8 cellular contexts compared by ENCODE assay signal in genomic region chr5:141560725-141561483, GRCh38. TPM values are rescaled to one million over a fixed set of nuclear protein-coding genes. Genes with fewer than 3 reads are reported as not detected.
A peak's percentile ranks its signal among the peaks of the same experiment; 100 is the strongest.
DNase-seq lines count a peak whose midpoint lies in the region; ATAC-seq, FAIRE-seq and TF ChIP-seq lines count a peak whose summit lies in the region.

No MANE protein-coding gene starts in this region.

- intact Hi-C loops in endothelial cell of umbilical vein (cut with micrococcal nuclease) (loop anchor here (1.0 to 5.0 kb wide), 8 partner anchors 37 to 849 kb away; partner anchors contain the start of genes PCDHGA6, PCDHGB1, PCDHGB3 and PCDHGB7), thyroid gland (cut with DNase I) (no loop called here)

- no peaks in the 10 kb centered on the region for H4K20me1 ChIP-seq in endothelial cell of umbilical vein (replicated peaks; ENCODE audit: control insufficient read depth, extremely low read depth, insufficient read depth, low read length)

- WGBS in lung, 2 donors: 37 to 41% methylated on average over 9 of the region's 9 CpGs
- 13 to 14% methylated on average over 9 of the region's 9 CpGs for WGBS in thyroid gland, 2 donors

- peak overlapping the region; percentile 91 for H3K27ac ChIP-seq in endothelial cell of umbilical vein (ENCODE audit: insufficient read depth, low read depth, low read length)
- H3K27ac ChIP-seq in lung (ENCODE audit: low read depth in 1 of 2, low read length in 1 of 2): peak overlapping the region; percentile 82 to 92
- peak overlapping the region; percentile 92 to 97 (median 96) for H3K27ac ChIP-seq in thyroid gland

- DNase-seq in AG20443 (ENCODE audit: low spot score) (peak; percentile 84), HT1080 (ENCODE audit: low read depth) (peak; percentile 93), RKO (ENCODE audit: low spot score) (peak; percentile 42), endothelial cell of umbilical vein (ENCODE audit: low read depth, low spot score) (peak; percentile 99), lung (ENCODE audit: low spot score) (peak; percentile 83), thyroid gland (peak; percentile 84 to 87)

- no TSS peak for BruUV-seq in endothelial cell of umbilical vein (replicated peaks; lab: Mats Ljungman, UMichigan)

- H3K27me3 ChIP-seq in endothelial cell of umbilical vein (ENCODE audit: control insufficient read depth in 2 of 2, insufficient read depth in 2 of 2, low read length in 2 of 2) (no peaks in the 10 kb centered on the region), lung (ENCODE audit: control insufficient read depth, insufficient read depth) (no peaks in the 10 kb centered on the region), thyroid gland (no peaks in the 10 kb centered on the region)

- dilution Hi-C loops in endothelial cell of umbilical vein (cut with MboI; ENCODE audit: extremely low pct_ligation_motif_present, low sequenced_read_pairs): no loop called here

- H2AFZ ChIP-seq in endothelial cell of umbilical vein (ENCODE audit: low read depth, low read length): peak overlapping the region; percentile 53

- POLR2A ChIA-PET in endothelial cell of umbilical vein (lab: Charles Lee): interaction anchor here (0.6 kb wide), 2 partner anchors 54 to 466 kb away, joined by 3 to 7 read pairs; no protein-coding TSS in a partner anchor

- H3K4me2 ChIP-seq in endothelial cell of umbilical vein (ENCODE audit: insufficient read depth, low read length): peak overlapping the region; percentile 86

- ATAC-seq in lung (ENCODE audit: insufficient read depth, low FRiP score): peak; percentile 73
- ATAC-seq in GM19397 (IDR thresholded peaks at IDR 0.05; ENCODE audit: unreplicated experiment): no peak
- no peak for ATAC-seq in GM21515 (IDR thresholded peaks at IDR 0.05; ENCODE audit: unreplicated experiment)

- peaks cover 0 to 2% of the 10 kb centered on the region in 2 experiments for H3K36me3 ChIP-seq in endothelial cell of umbilical vein (ENCODE audit: control insufficient read depth in 2 of 2, extremely low read depth in 1 of 2, insufficient read depth in 2 of 2, low read length in 2 of 2)
- H3K36me3 ChIP-seq in lung (ENCODE audit: control insufficient read depth in 2 of 2, insufficient read depth in 2 of 2, low read length in 2 of 2): peaks cover 6 to 24% of the 10 kb centered on the region in 2 donors
- H3K36me3 ChIP-seq in thyroid gland: no peaks in the 10 kb centered on the region

- TF ChIP-seq CTCF in endothelial cell of umbilical vein (IDR thresholded peaks at IDR 0.05; ENCODE audit: extremely low read depth in 1 of 2, insufficient read depth in 1 of 2, low read depth in 1 of 2, low read length in 2 of 2) (peak; percentile 63 to 70), lung (IDR thresholded peaks at IDR 0.05; ENCODE audit: control extremely low read depth, extremely low read depth) (peak; percentile 76), thyroid gland (IDR thresholded peaks at IDR 0.05) (peak; percentile 62 to 99 (median 90))

- peak overlapping the region in 1 of 3 experiments; percentile 25 for H3K4me3 ChIP-seq in endothelial cell of umbilical vein (replicated peaks in 1 of 3; ENCODE audit: insufficient read depth in 1 of 3, low read depth in 1 of 3, low read length in 3 of 3)
- no peak overlapping the region for H3K4me3 ChIP-seq in lung
- H3K4me3 ChIP-seq in thyroid gland (replicated peaks in 1 of 3): no peak overlapping the region

- no peaks in the 10 kb centered on the region for H3K79me2 ChIP-seq in endothelial cell of umbilical vein (ENCODE audit: control insufficient read depth, insufficient read depth, low read length)

- H3K4me1 ChIP-seq in endothelial cell of umbilical vein (ENCODE audit: control insufficient read depth, extremely low read depth, insufficient read depth, low read length): peaks cover 40% of the 10 kb centered on the region
- H3K4me1 ChIP-seq in lung (ENCODE audit: control insufficient read depth in 2 of 2, insufficient read depth in 2 of 2, low read length in 2 of 2): peaks cover 1 to 19% of the 10 kb centered on the region in 2 donors
- H3K4me1 ChIP-seq in thyroid gland: peaks cover 18 to 32% of the 10 kb centered on the region in 2 donors

- no peaks in the 10 kb centered on the region for H3K9me3 ChIP-seq in endothelial cell of umbilical vein (replicated peaks; ENCODE audit: control insufficient read depth, insufficient read depth, low read length)
- peaks cover 0 to 2% of the 10 kb centered on the region in 2 donors for H3K9me3 ChIP-seq in lung (ENCODE audit: control insufficient read depth in 2 of 2, insufficient read depth in 1 of 2, low read length in 1 of 2)
- H3K9me3 ChIP-seq in thyroid gland: no peaks in the 10 kb centered on the region

- peak overlapping the region; percentile 90 for H3K9ac ChIP-seq in endothelial cell of umbilical vein (replicated peaks; ENCODE audit: extremely low read depth, insufficient read depth, low read length)

- no peak for TF ChIP-seq POLR2A in endothelial cell of umbilical vein (IDR thresholded peaks at IDR 0.05; ENCODE audit: low read depth, low read length)
- TF ChIP-seq POLR2A in thyroid gland (IDR thresholded peaks at IDR 0.05): peak in 1 of 2 donors; percentile 63

- peak; percentile 96 for FAIRE-seq in endothelial cell of umbilical vein (lab: Jason Lieb, UNC)

- CTCF ChIA-PET in endothelial cell of umbilical vein (lab: Charles Lee): interaction anchor here (0.7 to 6.3 kb wide), 30 partner anchors 34 to 338 kb away, joined by 3 to 235 read pairs (median 5); partner anchors contain the start of genes PCDHB14, PCDHGA1, PCDHGA10 and PCDHGA11

- no peaks in the 10 kb centered on the region for H3K9me1 ChIP-seq in endothelial cell of umbilical vein (replicated peaks; ENCODE audit: control insufficient read depth, extremely low read depth, insufficient read depth, low read length)

TF ChIP-seq in endothelial cell of umbilical vein, 7 proteins besides CTCF, POLR2A, EP300 and RAD21:
- TF ChIP-seq JUN (IDR thresholded peaks at IDR 0.05; ENCODE audit: borderline replicate concordance, insufficient read depth, insufficient read length, low read depth) (peak; percentile 46), GATA2 (IDR thresholded peaks at IDR 0.05; ENCODE audit: insufficient read depth, insufficient read length, low read depth, low read length) (no peak), FOS (IDR thresholded peaks at IDR 0.05; ENCODE audit: borderline replicate concordance, insufficient read depth, low read length) (no peak)
- TF ChIP-seq, protein P1, sequence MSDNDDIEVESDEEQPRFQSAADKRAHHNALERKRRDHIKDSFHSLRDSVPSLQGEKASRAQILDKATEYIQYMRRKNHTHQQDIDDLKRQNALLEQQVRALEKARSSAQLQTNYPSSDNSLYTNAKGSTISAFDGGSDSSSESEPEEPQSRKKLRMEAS (IDR thresholded peaks at IDR 0.05; ENCODE audit: insufficient read depth, insufficient read length): peak; percentile 75

RNA-seq across cellular contexts. Expression of gene DIAPH1, which starts 57.9 kb away (rescaled TPM):
- total RNA-seq in HT1080 (2014; rRNA removed; shearing (Covaris generic)): 60.8 and 62.0 TPM in 2 replicates
- polyA plus RNA-seq in HT1080 (2015; cell fraction: cytosol; rRNA removed): 76.8 and 85.8 TPM in 2 replicates
- 199 and 204 TPM in 2 replicates for polyA plus RNA-seq in HT1080 (2015; cell fraction: nucleus; rRNA removed)
- 103 and 105 TPM in 2 replicates for total RNA-seq in endothelial cell of umbilical vein
- polyA plus RNA-seq in endothelial cell of umbilical vein: 59.2 and 68.6 TPM in 2 replicates
- 51.6 and 54.4 TPM in 2 replicates for polyA plus RNA-seq in endothelial cell of umbilical vein (2011; cell fraction: cytosol; rRNA removed)
- 167 and 183 TPM in 2 replicates for polyA plus RNA-seq in endothelial cell of umbilical vein (2011; cell fraction: nucleus; rRNA removed)
- polyA plus RNA-seq in endothelial cell of umbilical vein (2012): 65.8 and 74.9 TPM in 2 replicates
- 135 and 141 TPM in 2 replicates for polyA minus RNA-seq in endothelial cell of umbilical vein
- polyA minus RNA-seq in endothelial cell of umbilical vein (2011; cell fraction: cytosol; rRNA and poly(A)+ RNA removed): 79.2 TPM
- 114 and 132 TPM in 2 replicates for polyA minus RNA-seq in endothelial cell of umbilical vein (2011; cell fraction: nucleus; rRNA and poly(A)+ RNA removed)
- 100 to 1,000 TPM in 1 of 2 donors, 10 to 100 TPM in 1; 41.7 to 151 TPM for total RNA-seq in lung
- polyA plus RNA-seq in lung: 10 to 100 TPM; 54.0 to 74.8 TPM
- total RNA-seq in thyroid gland: 100 to 1,000 TPM in 1 of 4 donors, 10 to 100 TPM in 3; 82.1 to 103 (median 89.7) TPM

Comparison
In these comparisons a context has a peak if more than half of its experiments do, and no peak if none do; other contexts are left out.
1. DNase-seq: peak in every context shown above with its lines; median percentile 99 in endothelial cell of umbilical vein; 93 in HT1080; 86 in thyroid gland; 84 in AG20443; 83 in lung; 42 in RKO.